1 cellular context compared by ENCODE assay signal in genomic region chr15:67062365-67062985, GRCh38.
TF ChIP-seq lines count a peak whose summit lies in the region.

No MANE protein-coding gene starts in this region.

TF ChIP-seq in HepG2, 621 proteins besides CTCF, POLR2A, EP300 and RAD21 (continued from another document and continues in another):
- TF ChIP-seq ZC3H13 (CRISPR knock-in tag; IDR thresholded peaks at IDR 0.05) (no peak), MAF1 (CRISPR knock-in tag; IDR thresholded peaks at IDR 0.05; ENCODE audit: borderline replicate concordance) (no peak), ZNF101 (CRISPR knock-in tag; IDR thresholded peaks at IDR 0.05; ENCODE audit: borderline replicate concordance, low read depth) (no peak), ZNF225 (CRISPR knock-in tag; IDR thresholded peaks at IDR 0.05) (no peak), ZNF354B (CRISPR knock-in tag; IDR thresholded peaks at IDR 0.05) (no peak), SYNCRIP (IDR thresholded peaks at IDR 0.05; ENCODE audit: insufficient read depth, low read depth, low read length) (no peak), NFKBIZ (CRISPR knock-in tag; IDR thresholded peaks at IDR 0.05) (no peak), ZNF121 (CRISPR knock-in tag; IDR thresholded peaks at IDR 0.05) (no peak), HIVEP1 (CRISPR knock-in tag; IDR thresholded peaks at IDR 0.05) (no peak), SOX13 (IDR thresholded peaks at IDR 0.05) (no peak), SOX13 (CRISPR knock-in tag; conservative IDR thresholded peaks at IDR 0.05 in 1 of 2, IDR thresholded peaks at IDR 0.05 in 1 of 2) (peak in 1 of 2 experiments; percentile 62; a peak in 1 of 4 replicates), ZKSCAN8 (CRISPR knock-in tag; IDR thresholded peaks at IDR 0.05; ENCODE audit: borderline replicate concordance) (no peak), IKZF4 (CRISPR knock-in tag; IDR thresholded peaks at IDR 0.05; ENCODE audit: borderline replicate concordance, low read depth, not compliant biosample characterization) (no peak), ZNF607 (CRISPR knock-in tag; IDR thresholded peaks at IDR 0.05; ENCODE audit: borderline replicate concordance) (0 out of 2 replicates have a peak, but pooled peaks have one; percentile 11), NR2F6 (IDR thresholded peaks at IDR 0.05) (no peak), NR2F6 (CRISPR knock-in tag; IDR thresholded peaks at IDR 0.05) (no peak; the same call in 1 of the 2 replicates), HDAC6 (IDR thresholded peaks at IDR 0.05; ENCODE audit: low read depth, low read length) (no peak), RNF2 (conservative IDR thresholded peaks at IDR 0.05; ENCODE audit: low read depth) (no peak), ZNF589 (CRISPR knock-in tag; conservative IDR thresholded peaks at IDR 0.05) (no peak), MED8 (CRISPR knock-in tag; IDR thresholded peaks at IDR 0.05; ENCODE audit: insufficient replicate concordance) (no peak), DMTF1 (CRISPR knock-in tag; IDR thresholded peaks at IDR 0.05) (no peak), ZNF207 (IDR thresholded peaks at IDR 0.05; ENCODE audit: borderline replicate concordance) (no peak), PAWR (CRISPR knock-in tag; IDR thresholded peaks at IDR 0.05; ENCODE audit: borderline replicate concordance) (no peak), NR2C2 (CRISPR knock-in tag; IDR thresholded peaks at IDR 0.05; ENCODE audit: borderline replicate concordance) (0 out of 2 replicates have a peak, but pooled peaks have one; percentile 23), E2F2 (CRISPR knock-in tag; IDR thresholded peaks at IDR 0.05; ENCODE audit: borderline replicate concordance) (no peak), ZNF770 (CRISPR knock-in tag; IDR thresholded peaks at IDR 0.05) (no peak), JUN (CRISPR knock-in tag; IDR thresholded peaks at IDR 0.05) (0 out of 2 replicates have a peak, but pooled peaks have one; percentile 30), GATA4 (IDR thresholded peaks at IDR 0.05; ENCODE audit: borderline replicate concordance, low read depth) (0 out of 2 replicates have a peak, but pooled peaks have one; percentile 16), FOXA3 (CRISPR knock-in tag; IDR thresholded peaks at IDR 0.05) (0 out of 2 replicates have a peak, but pooled peaks have one; percentile 27), ZNF7 (CRISPR knock-in tag; IDR thresholded peaks at IDR 0.05) (no peak), ZNF564 (CRISPR knock-in tag; IDR thresholded peaks at IDR 0.05) (0 out of 2 replicates have a peak, but pooled peaks have one; percentile 52), U2AF2 (IDR thresholded peaks at IDR 0.05; ENCODE audit: low read depth, low read length) (no peak), HNF4A (CRISPR knock-in tag; IDR thresholded peaks at IDR 0.05) (peak; percentile 93), KDM5A (IDR thresholded peaks at IDR 0.05; ENCODE audit: borderline replicate concordance, low read length) (no peak; the same call in 1 of the 2 replicates), ZNF746 (CRISPR knock-in tag; IDR thresholded peaks at IDR 0.05) (peak; percentile 51; the same call in 1 of the 2 replicates), ZNF749 (CRISPR knock-in tag; IDR thresholded peaks at IDR 0.05; ENCODE audit: borderline replicate concordance) (no peak; the same call in 1 of the 2 replicates), RBM39 (IDR thresholded peaks at IDR 0.05; ENCODE audit: low read depth, low read length, poor library complexity, severe bottlenecking) (no peak), SP140L (CRISPR knock-in tag; IDR thresholded peaks at IDR 0.05; ENCODE audit: borderline replicate concordance) (no peak), PHF8 (CRISPR knock-in tag; IDR thresholded peaks at IDR 0.05) (peak; percentile 33; the same call in 1 of the 2 replicates), ZFYVE20 (CRISPR knock-in tag; IDR thresholded peaks at IDR 0.05; ENCODE audit: borderline replicate concordance, low read depth) (no peak), SNAPC2 (CRISPR knock-in tag; IDR thresholded peaks at IDR 0.05) (no peak), ZSCAN5A (CRISPR knock-in tag; IDR thresholded peaks at IDR 0.05; ENCODE audit: borderline replicate concordance) (no peak), SSRP1 (CRISPR knock-in tag; IDR thresholded peaks at IDR 0.05) (no peak; the same call in 1 of the 2 replicates), HOXA5 (CRISPR knock-in tag; IDR thresholded peaks at IDR 0.05) (peak; percentile 61), TEAD3 (CRISPR knock-in tag; optimal IDR thresholded peaks at IDR 0.05; ENCODE audit: borderline replicate concordance) (peak; percentile 37), ZNF331 (CRISPR knock-in tag; IDR thresholded peaks at IDR 0.05) (peak; percentile 58), ZSCAN30 (CRISPR knock-in tag; IDR thresholded peaks at IDR 0.05) (peak; percentile 63; the same call in 1 of the 2 replicates), DPF2 (CRISPR knock-in tag; IDR thresholded peaks at IDR 0.05; ENCODE audit: borderline replicate concordance, low read depth) (0 out of 2 replicates have a peak, but pooled peaks have one; percentile 3)
- TF ChIP-seq, protein P1, sequence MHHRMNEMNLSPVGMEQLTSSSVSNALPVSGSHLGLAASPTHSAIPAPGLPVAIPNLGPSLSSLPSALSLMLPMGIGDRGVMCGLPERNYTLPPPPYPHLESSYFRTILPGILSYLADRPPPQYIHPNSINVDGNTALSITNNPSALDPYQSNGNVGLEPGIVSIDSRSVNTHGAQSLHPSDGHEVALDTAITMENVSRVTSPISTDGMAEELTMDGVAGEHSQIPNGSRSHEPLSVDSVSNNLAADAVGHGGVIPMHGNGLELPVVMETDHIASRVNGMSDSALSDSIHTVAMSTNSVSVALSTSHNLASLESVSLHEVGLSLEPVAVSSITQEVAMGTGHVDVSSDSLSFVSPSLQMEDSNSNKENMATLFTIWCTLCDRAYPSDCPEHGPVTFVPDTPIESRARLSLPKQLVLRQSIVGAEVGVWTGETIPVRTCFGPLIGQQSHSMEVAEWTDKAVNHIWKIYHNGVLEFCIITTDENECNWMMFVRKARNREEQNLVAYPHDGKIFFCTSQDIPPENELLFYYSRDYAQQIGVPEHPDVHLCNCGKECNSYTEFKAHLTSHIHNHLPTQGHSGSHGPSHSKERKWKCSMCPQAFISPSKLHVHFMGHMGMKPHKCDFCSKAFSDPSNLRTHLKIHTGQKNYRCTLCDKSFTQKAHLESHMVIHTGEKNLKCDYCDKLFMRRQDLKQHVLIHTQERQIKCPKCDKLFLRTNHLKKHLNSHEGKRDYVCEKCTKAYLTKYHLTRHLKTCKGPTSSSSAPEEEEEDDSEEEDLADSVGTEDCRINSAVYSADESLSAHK (CRISPR knock-in tag; IDR thresholded peaks at IDR 0.05; ENCODE audit: borderline replicate concordance): no peak
- TF ChIP-seq, protein P2, sequence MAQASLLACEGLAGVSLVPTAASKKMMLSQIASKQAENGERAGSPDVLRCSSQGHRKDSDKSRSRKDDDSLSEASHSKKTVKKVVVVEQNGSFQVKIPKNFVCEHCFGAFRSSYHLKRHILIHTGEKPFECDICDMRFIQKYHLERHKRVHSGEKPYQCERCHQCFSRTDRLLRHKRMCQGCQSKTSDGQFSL (CRISPR knock-in tag; IDR thresholded peaks at IDR 0.05): no peak
- TF ChIP-seq, protein P3, sequence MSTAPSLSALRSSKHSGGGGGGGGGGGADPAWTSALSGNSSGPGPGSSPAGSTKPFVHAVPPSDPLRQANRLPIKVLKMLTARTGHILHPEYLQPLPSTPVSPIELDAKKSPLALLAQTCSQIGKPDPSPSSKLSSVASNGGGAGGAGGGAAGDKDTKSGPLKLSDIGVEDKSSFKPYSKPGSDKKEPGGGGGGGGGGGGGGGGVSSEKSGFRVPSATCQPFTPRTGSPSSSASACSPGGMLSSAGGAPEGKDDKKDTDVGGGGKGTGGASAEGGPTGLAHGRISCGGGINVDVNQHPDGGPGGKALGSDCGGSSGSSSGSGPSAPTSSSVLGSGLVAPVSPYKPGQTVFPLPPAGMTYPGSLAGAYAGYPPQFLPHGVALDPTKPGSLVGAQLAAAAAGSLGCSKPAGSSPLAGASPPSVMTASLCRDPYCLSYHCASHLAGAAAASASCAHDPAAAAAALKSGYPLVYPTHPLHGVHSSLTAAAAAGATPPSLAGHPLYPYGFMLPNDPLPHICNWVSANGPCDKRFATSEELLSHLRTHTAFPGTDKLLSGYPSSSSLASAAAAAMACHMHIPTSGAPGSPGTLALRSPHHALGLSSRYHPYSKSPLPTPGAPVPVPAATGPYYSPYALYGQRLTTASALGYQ (CRISPR knock-in tag; IDR thresholded peaks at IDR 0.05): peak; percentile 50; the same call in 1 of the 2 replicates
- TF ChIP-seq, protein P4, sequence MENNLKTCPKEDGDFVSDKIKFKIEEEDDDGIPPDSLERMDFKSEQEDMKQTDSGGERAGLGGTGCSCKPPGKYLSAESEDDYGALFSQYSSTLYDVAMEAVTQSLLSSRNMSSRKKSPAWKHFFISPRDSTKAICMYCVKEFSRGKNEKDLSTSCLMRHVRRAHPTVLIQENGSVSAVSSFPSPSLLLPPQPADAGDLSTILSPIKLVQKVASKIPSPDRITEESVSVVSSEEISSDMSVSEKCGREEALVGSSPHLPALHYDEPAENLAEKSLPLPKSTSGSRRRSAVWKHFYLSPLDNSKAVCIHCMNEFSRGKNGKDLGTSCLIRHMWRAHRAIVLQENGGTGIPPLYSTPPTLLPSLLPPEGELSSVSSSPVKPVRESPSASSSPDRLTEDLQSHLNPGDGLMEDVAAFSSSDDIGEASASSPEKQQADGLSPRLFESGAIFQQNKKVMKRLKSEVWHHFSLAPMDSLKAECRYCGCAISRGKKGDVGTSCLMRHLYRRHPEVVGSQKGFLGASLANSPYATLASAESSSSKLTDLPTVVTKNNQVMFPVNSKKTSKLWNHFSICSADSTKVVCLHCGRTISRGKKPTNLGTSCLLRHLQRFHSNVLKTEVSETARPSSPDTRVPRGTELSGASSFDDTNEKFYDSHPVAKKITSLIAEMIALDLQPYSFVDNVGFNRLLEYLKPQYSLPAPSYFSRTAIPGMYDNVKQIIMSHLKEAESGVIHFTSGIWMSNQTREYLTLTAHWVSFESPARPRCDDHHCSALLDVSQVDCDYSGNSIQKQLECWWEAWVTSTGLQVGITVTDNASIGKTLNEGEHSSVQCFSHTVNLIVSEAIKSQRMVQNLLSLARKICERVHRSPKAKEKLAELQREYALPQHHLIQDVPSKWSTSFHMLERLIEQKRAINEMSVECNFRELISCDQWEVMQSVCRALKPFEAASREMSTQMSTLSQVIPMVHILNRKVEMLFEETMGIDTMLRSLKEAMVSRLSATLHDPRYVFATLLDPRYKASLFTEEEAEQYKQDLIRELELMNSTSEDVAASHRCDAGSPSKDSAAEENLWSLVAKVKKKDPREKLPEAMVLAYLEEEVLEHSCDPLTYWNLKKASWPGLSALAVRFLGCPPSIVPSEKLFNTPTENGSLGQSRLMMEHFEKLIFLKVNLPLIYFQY (CRISPR knock-in tag; IDR thresholded peaks at IDR 0.05; ENCODE audit: borderline replicate concordance): no peak
- TF ChIP-seq, protein P5, sequence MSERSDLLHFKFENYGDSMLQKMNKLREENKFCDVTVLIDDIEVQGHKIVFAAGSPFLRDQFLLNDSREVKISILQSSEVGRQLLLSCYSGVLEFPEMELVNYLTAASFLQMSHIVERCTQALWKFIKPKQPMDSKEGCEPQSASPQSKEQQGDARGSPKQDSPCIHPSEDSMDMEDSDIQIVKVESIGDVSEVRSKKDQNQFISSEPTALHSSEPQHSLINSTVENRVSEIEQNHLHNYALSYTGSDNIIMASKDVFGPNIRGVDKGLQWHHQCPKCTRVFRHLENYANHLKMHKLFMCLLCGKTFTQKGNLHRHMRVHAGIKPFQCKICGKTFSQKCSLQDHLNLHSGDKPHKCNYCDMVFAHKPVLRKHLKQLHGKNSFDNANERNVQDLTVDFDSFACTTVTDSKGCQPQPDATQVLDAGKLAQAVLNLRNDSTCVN (CRISPR knock-in tag; IDR thresholded peaks at IDR 0.05; ENCODE audit: borderline replicate concordance): peak; percentile 59; the same call in 1 of the 2 replicates
